In the genomic region with DNA sequence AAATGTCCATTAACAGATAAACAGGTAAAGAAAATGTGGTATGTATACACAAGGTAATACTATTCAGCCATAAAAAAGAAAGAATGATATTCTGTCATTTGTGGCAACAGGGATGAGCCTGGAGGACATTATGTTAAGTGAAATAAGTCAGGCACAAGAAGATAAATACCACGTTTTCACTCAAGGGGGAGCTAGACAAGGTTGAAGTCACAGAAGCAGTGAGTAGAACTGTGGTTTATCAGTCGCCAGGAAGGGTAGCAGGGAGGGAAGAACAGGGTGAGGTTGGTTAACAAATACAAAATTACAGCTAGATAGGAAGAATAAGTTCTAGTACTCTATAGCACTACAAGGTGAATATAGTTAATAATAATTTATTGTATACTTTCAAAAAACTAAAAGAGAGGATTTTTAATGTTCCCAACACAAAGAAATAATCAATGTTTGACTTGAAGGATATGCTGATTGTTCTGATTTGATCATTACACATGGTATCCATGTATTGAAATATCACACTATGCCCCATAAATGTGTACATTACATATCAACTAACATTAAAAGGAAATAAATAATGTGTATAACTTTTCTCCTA, we compare ENCODE assay signal across 8 cellular contexts. TPM values are rescaled to one million over a fixed set of nuclear protein-coding genes. Genes with fewer than 3 reads are reported as not detected.
DNase-seq lines count a peak whose midpoint lies in the region; ATAC-seq and TF ChIP-seq lines count a peak whose summit lies in the region.

No MANE protein-coding gene starts in this region.

- H3K27ac Mint-ChIP-seq in WTC11 = no peak overlapping the region

- CTCF ChIA-PET in AG04450 (lab: Charles Lee) (interaction anchor here (0.6 to 1.5 kb wide), 11 partner anchors 9 to 371 kb away, joined by 3 to 8 read pairs (median 4); no protein-coding TSS in a partner anchor), WTC11 (lab: Charles Lee) (interaction anchor here (0.5 to 3.3 kb wide), 21 partner anchors 10 to 389 kb away, joined by 3 to 35 read pairs (median 4); no protein-coding TSS in a partner anchor)

- DNase-seq in AG04450 (ENCODE audit: low read depth, low spot score) (no peak), EL (peak; percentile 68), HFF-Myc (ENCODE audit: extremely low read depth, low read depth) (peak; percentile 32), NCI-H1436 (lab: John Stamatoyannopoulos, UW) (peak; percentile 31), WTC11 (ENCODE audit: low spot score) (no peak), iPS DF 19.7 (ENCODE audit: low read depth, low spot score) (peak; percentile 54), suprapubic skin (ENCODE audit: low spot score in 2 of 2) (no peak), lower leg skin (ENCODE audit: low spot score in 2 of 2) (no peak)

- intact Hi-C loops in lower leg skin (cut with DNase I; ENCODE audit: low total_unique reads) = no loop called here

- H3K27me3 ChIP-seq in AG04450 (ENCODE audit: control insufficient read depth, insufficient read depth, low read length) (no peaks in the 10 kb centered on the region), suprapubic skin (no peaks in the 10 kb centered on the region)

- 7% methylated on average over 2 of the region's 2 CpGs for WGBS in suprapubic skin
- 6 to 12% methylated on average over 2 of the region's 2 CpGs for WGBS in lower leg skin, 2 donors

- no peaks in the 10 kb centered on the region for H3K36me3 ChIP-seq in suprapubic skin

- peak; percentile 89 for ATAC-seq in WTC11

- H3K4me1 Mint-ChIP-seq in WTC11 = peaks cover 41% of the 10 kb centered on the region

- POLR2A ChIA-PET in AG04450 (lab: Yijun Ruan, JAX) = no interaction called here
- POLR2A ChIA-PET in WTC11 (lab: Charles Lee) = interaction anchor here (0.6 kb wide), 1 partner anchor 633 kb away, joined by 4 read pairs; no protein-coding TSS in a partner anchor

- H3K27ac ChIP-seq in AG04450 (ENCODE audit: low read depth, low read length) (no peak overlapping the region), suprapubic skin (no peak overlapping the region)

- TF ChIP-seq POLR2A in suprapubic skin (IDR thresholded peaks at IDR 0.05) (no peak), lower leg skin (IDR thresholded peaks at IDR 0.05) (no peak)

- TF ChIP-seq CTCF in AG04450 (IDR thresholded peaks at IDR 0.05; ENCODE audit: low read depth, low read length) (peak; percentile 60), HFF-Myc (IDR thresholded peaks at IDR 0.05; ENCODE audit: low read depth, low read length, missing control alignments) (peak; percentile 50), WTC11 (IDR thresholded peaks at IDR 0.05) (peak; percentile 73), suprapubic skin (IDR thresholded peaks at IDR 0.05) (peak; percentile 33 to 41), lower leg skin (IDR thresholded peaks at IDR 0.05) (no peak)

- TF ChIP-seq EP300 in suprapubic skin (IDR thresholded peaks at IDR 0.05) = no peak

- H3K4me3 Mint-ChIP-seq in WTC11 = no peak overlapping the region

- H3K9me3 Mint-ChIP-seq in WTC11 = peaks cover 15% of the 10 kb centered on the region

- no peaks in the 10 kb centered on the region for H3K4me1 ChIP-seq in suprapubic skin

- H3K9me3 ChIP-seq in AG04450 (ENCODE audit: control insufficient read depth, insufficient read depth, low read length) (no peaks in the 10 kb centered on the region), suprapubic skin (no peaks in the 10 kb centered on the region)

- H3K27me3 Mint-ChIP-seq in WTC11 (ENCODE audit: low read depth) = no peaks in the 10 kb centered on the region; the same call in 1 of the 2 replicates

- H3K36me3 Mint-ChIP-seq in WTC11 = peaks cover 27% of the 10 kb centered on the region

- H3K4me3 ChIP-seq in AG04450 (ENCODE audit: low read depth, low read length) (no peak overlapping the region), HFF-Myc (replicated peaks; ENCODE audit: low read depth, low read length) (no peak overlapping the region), suprapubic skin (no peak overlapping the region), lower leg skin (ENCODE audit: low read depth, poor library complexity, severe bottlenecking) (no peak overlapping the region)

TF ChIP-seq in WTC11, 78 proteins besides CTCF, POLR2A, EP300 and RAD21:
- TF ChIP-seq GABPB1 (CRISPR knock-in tag; IDR thresholded peaks at IDR 0.05) (no peak), ZNF317 (CRISPR knock-in tag; IDR thresholded peaks at IDR 0.05; ENCODE audit: borderline replicate concordance, low read depth) (no peak), IRF2 (CRISPR knock-in tag; IDR thresholded peaks at IDR 0.05; ENCODE audit: borderline replicate concordance, low read depth) (no peak), JUN (CRISPR knock-in tag; IDR thresholded peaks at IDR 0.05) (no peak), ZNF121 (CRISPR knock-in tag; IDR thresholded peaks at IDR 0.05) (no peak), GRHL2 (CRISPR knock-in tag; IDR thresholded peaks at IDR 0.05; ENCODE audit: insufficient replicate concordance, severe bottlenecking) (no peak), ZNF232 (CRISPR knock-in tag; IDR thresholded peaks at IDR 0.05) (no peak), TEAD1 (CRISPR knock-in tag; IDR thresholded peaks at IDR 0.05) (no peak), SMAD3 (CRISPR knock-in tag; IDR thresholded peaks at IDR 0.05; ENCODE audit: borderline replicate concordance) (no peak), NFE2L1 (CRISPR knock-in tag; IDR thresholded peaks at IDR 0.05) (no peak), GTF2I (CRISPR knock-in tag; conservative IDR thresholded peaks at IDR 0.05) (no peak), CBFB (CRISPR knock-in tag; IDR thresholded peaks at IDR 0.05; ENCODE audit: low read depth) (no peak)
- TF ChIP-seq, protein P1, sequence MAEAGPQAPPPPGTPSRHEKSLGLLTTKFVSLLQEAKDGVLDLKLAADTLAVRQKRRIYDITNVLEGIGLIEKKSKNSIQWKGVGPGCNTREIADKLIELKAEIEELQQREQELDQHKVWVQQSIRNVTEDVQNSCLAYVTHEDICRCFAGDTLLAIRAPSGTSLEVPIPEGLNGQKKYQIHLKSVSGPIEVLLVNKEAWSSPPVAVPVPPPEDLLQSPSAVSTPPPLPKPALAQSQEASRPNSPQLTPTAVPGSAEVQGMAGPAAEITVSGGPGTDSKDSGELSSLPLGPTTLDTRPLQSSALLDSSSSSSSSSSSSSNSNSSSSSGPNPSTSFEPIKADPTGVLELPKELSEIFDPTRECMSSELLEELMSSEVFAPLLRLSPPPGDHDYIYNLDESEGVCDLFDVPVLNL (CRISPR knock-in tag; IDR thresholded peaks at IDR 0.05; ENCODE audit: borderline replicate concordance, low read depth) = no peak
- TF ChIP-seq, protein P2, sequence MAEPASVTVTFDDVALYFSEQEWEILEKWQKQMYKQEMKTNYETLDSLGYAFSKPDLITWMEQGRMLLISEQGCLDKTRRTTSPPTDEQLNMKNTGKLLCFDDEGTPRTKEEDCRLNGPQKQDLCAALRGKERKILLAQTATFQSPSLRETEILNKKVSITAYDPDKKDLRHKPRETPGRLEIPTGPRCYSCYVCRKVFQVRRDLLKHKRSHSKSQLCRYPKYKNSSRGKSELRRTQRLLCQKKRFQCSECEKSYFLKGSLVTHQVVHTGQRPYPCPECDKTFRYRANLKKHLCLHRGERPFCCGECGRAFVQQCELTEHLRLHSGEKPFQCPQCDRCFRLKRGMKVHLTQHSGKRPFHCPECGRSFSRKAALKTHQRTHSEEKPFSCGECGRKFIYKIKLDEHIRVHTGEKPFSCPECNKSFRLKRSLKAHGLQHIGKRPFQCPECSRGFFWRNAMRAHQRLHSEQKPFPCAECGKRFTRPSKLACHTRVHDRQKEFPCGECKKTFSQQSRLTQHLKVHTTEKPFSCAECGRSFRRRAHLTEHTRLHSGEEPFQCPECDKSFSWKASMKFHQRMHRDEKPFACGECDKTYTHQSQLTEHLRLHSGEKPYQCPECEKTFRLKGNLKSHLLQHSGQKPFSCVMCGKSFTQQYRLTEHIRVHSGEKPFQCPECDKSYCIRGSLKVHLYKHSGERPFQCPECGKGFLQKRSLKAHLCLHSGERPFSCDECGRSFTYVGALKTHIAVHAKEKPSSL (CRISPR knock-in tag; conservative IDR thresholded peaks at IDR 0.05) = no peak
- TF ChIP-seq, protein P3, sequence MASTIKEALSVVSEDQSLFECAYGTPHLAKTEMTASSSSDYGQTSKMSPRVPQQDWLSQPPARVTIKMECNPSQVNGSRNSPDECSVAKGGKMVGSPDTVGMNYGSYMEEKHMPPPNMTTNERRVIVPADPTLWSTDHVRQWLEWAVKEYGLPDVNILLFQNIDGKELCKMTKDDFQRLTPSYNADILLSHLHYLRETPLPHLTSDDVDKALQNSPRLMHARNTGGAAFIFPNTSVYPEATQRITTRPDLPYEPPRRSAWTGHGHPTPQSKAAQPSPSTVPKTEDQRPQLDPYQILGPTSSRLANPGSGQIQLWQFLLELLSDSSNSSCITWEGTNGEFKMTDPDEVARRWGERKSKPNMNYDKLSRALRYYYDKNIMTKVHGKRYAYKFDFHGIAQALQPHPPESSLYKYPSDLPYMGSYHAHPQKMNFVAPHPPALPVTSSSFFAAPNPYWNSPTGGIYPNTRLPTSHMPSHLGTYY (CRISPR knock-in tag; IDR thresholded peaks at IDR 0.05) = no peak

RNA-seq across cellular contexts. Expression of a gene that starts 21.1 kb away (rescaled TPM):
- polyA plus RNA-seq in AG04450 (2011; rRNA removed) = 7.0 and 9.3 TPM in 2 replicates
- polyA minus RNA-seq in AG04450 (2011; rRNA and poly(A)+ RNA removed) = 3.7 and 6.6 TPM in 2 replicates
- 16.3 to 19.2 TPM (median 17.8 TPM) in 3 replicates for total RNA-seq in WTC11 (2021)
- 1 to 10 TPM; 1.8 to 5.3 (median 3.3) TPM for total RNA-seq in suprapubic skin
- 1 to 10 TPM in 3 of 4 donors, under 1 TPM in 1; 0.80 to 4.1 (median 2.5) TPM for total RNA-seq in lower leg skin

RNA-seq across cellular contexts. Expression of a gene that starts 21.2 kb away (rescaled TPM):
- 10.8 and 12.5 TPM in 2 replicates for polyA plus RNA-seq in AG04450 (2011; rRNA removed)
- 7.7 and 9.8 TPM in 2 replicates for polyA minus RNA-seq in AG04450 (2011; rRNA and poly(A)+ RNA removed)
- total RNA-seq in WTC11 (2021) (17.2 to 17.9 TPM (median 17.7 TPM) in 3 replicates), suprapubic skin (10 to 100 TPM in 1 of 4 donors, 1 to 10 TPM in 3; 6.4 to 10.4 (median 7.0) TPM), lower leg skin (1 to 10 TPM; 5.3 to 8.0 (median 6.2) TPM)

Comparison
In these comparisons a context has a peak if more than half of its experiments do, and no peak if none do; other contexts are left out.
1. DNase-seq: peak in EL (single experiment), HFF-Myc (single experiment), NCI-H1436 (single experiment) and iPS DF 19.7 (single experiment); none in AG04450 (single experiment), WTC11 (single experiment), suprapubic skin (0 of 2) and lower leg skin (0 of 2).
2. CTCF ChIP-seq: peak in AG04450 (single experiment), HFF-Myc (single experiment), WTC11 (single experiment) and suprapubic skin (2 of 2); none in lower leg skin (0 of 3).